In genomic region chr18:58863539-58864145, GRCh38 we compare ENCODE assay signal across 7 cellular contexts. TPM values are rescaled to one million over a fixed set of nuclear protein-coding genes. Genes with fewer than 3 reads are reported as not detected.
DNase-seq lines count a peak whose midpoint lies in the region; ATAC-seq, FAIRE-seq and TF ChIP-seq lines count a peak whose summit lies in the region.

No MANE protein-coding gene starts in this region.

- WGBS in thymus: 3% methylated on average over 72 of the region's 72 CpGs

- H3K36me3 Mint-ChIP-seq in activated CD4-positive, alpha-beta T cell treated with anti-CD3 and anti-CD28 coated beads, Interleukin-2, amount 10 ng/mL, durations not matched to agents 7 days and 5 days (ENCODE audit: low read depth): peaks cover 4% of the 10 kb centered on the region

- H3K4me3 ChIP-seq in epithelial cell of proximal tubule (ENCODE audit: low read depth, low read length) (peak overlapping the region; percentile 46), mucosa of rectum (ENCODE audit: low read length in 2 of 2) (peak overlapping the region in 1 of 2 donors; percentile 25), thymus (ENCODE audit: low read length) (peak overlapping the region; percentile 46)

- no peak for FAIRE-seq in GM12891 (lab: Jason Lieb, UNC)

- POLR2A ChIA-PET in activated CD4-positive, alpha-beta T cell treated with anti-CD3 and anti-CD28 coated beads, Interleukin-2, amount 10 ng/mL, durations not matched to agents 7 days and 5 days (lab: Charles Lee): no interaction called here

- H3K4me1 Mint-ChIP-seq in activated CD4-positive, alpha-beta T cell treated with anti-CD3 and anti-CD28 coated beads, Interleukin-2, amount 10 ng/mL, durations not matched to agents 7 days and 5 days: peaks cover 7% of the 10 kb centered on the region

- H3K27me3 ChIP-seq in mucosa of rectum (ENCODE audit: control insufficient read depth in 2 of 2, insufficient read depth in 2 of 2, low read length in 2 of 2): peaks cover 0 to 2% of the 10 kb centered on the region in 2 donors
- H3K27me3 ChIP-seq in thymus (ENCODE audit: control insufficient read depth, insufficient read depth): peaks cover 42% of the 10 kb centered on the region

- H3K9ac ChIP-seq in mucosa of rectum (ENCODE audit: low read depth in 1 of 2, low read length in 2 of 2): peak overlapping the region in 1 of 2 donors; percentile 54

- no peak for TF ChIP-seq CTCF in epithelial cell of proximal tubule (conservative IDR thresholded peaks at IDR 0.05; ENCODE audit: low read depth, low read length)

- H3K9me3 ChIP-seq in mucosa of rectum (ENCODE audit: control insufficient read depth in 2 of 2, low read length in 2 of 2) (no peaks in the 10 kb centered on the region), thymus (ENCODE audit: control insufficient read depth) (no peaks in the 10 kb centered on the region)

- CTCF ChIA-PET in activated CD4-positive, alpha-beta T cell treated with anti-CD3 and anti-CD28 coated beads, Interleukin-2, amount 10 ng/mL, durations not matched to agents 7 days and 5 days (lab: Charles Lee): interaction anchor here (0.6 kb wide), 1 partner anchor 9 kb away, joined by 5 read pairs; no protein-coding TSS in a partner anchor

- H3K4me1 ChIP-seq in mucosa of rectum (ENCODE audit: control insufficient read depth in 2 of 2, insufficient read depth in 2 of 2, low read length in 2 of 2) (peaks cover 8 to 10% of the 10 kb centered on the region in 2 donors), thymus (ENCODE audit: control insufficient read depth, insufficient read depth, low read length) (no peaks in the 10 kb centered on the region)

- H3K36me3 ChIP-seq in mucosa of rectum (ENCODE audit: control insufficient read depth in 2 of 2, insufficient read depth in 2 of 2, low read length in 2 of 2) (no peaks in the 10 kb centered on the region), thymus (ENCODE audit: control insufficient read depth, insufficient read depth) (no peaks in the 10 kb centered on the region)

- no peaks in the 10 kb centered on the region for H3K9me3 Mint-ChIP-seq in activated CD4-positive, alpha-beta T cell treated with anti-CD3 and anti-CD28 coated beads, Interleukin-2, amount 10 ng/mL, durations not matched to agents 7 days and 5 days

- peak overlapping the region; percentile 27 for H3K4me3 Mint-ChIP-seq in activated CD4-positive, alpha-beta T cell treated with anti-CD3 and anti-CD28 coated beads, Interleukin-2, amount 10 ng/mL, durations not matched to agents 7 days and 5 days

- H3K27ac Mint-ChIP-seq in activated CD4-positive, alpha-beta T cell treated with anti-CD3 and anti-CD28 coated beads, Interleukin-2, amount 10 ng/mL, durations not matched to agents 7 days and 5 days: no peak overlapping the region

- H3K27ac ChIP-seq in mucosa of rectum (ENCODE audit: low read depth in 2 of 2, low read length in 2 of 2) (peak overlapping the region; percentile 73 to 76), thymus (ENCODE audit: low read depth) (peak overlapping the region; percentile 86)

- H3K27me3 Mint-ChIP-seq in activated CD4-positive, alpha-beta T cell treated with anti-CD3 and anti-CD28 coated beads, Interleukin-2, amount 10 ng/mL, durations not matched to agents 7 days and 5 days: peaks cover 70% of the 10 kb centered on the region

- no peak for TF ChIP-seq POLR2A in GM12891 (IDR thresholded peaks at IDR 0.05; ENCODE audit: low read depth, low read length)

- ATAC-seq in HG03354 (IDR thresholded peaks at IDR 0.05; ENCODE audit: poor library complexity, severe bottlenecking, unreplicated experiment) (peak; percentile 57), GM21447 (IDR thresholded peaks at IDR 0.05; ENCODE audit: unreplicated experiment) (no peak)

- peak; percentile 44 for DNase-seq in GM12891 (ENCODE audit: insufficient read length, low spot score)
- peak; percentile 22 for DNase-seq in activated CD4-positive, alpha-beta T cell treated with anti-CD3 and anti-CD28 coated beads, Interleukin-2, amount 10 ng/mL, durations not matched to agents 7 days and 5 days
- no peak for DNase-seq in epithelial cell of proximal tubule (ENCODE audit: low read depth)

TF ChIP-seq in GM12891, 5 proteins besides CTCF, POLR2A, EP300 and RAD21:
- TF ChIP-seq POU2F2 (IDR thresholded peaks at IDR 0.05; ENCODE audit: low read depth, low read length): no peak
- no peak for TF ChIP-seq POLR2AphosphoS5 (IDR thresholded peaks at IDR 0.05; ENCODE audit: low read depth, low read length)
- TF ChIP-seq PAX5 (IDR thresholded peaks at IDR 0.05; ENCODE audit: insufficient read depth, low read length, severe bottlenecking): no peak
- TF ChIP-seq SPI1 (IDR thresholded peaks at IDR 0.05; ENCODE audit: low read depth, low read length): no peak
- TF ChIP-seq TAF1 (IDR thresholded peaks at IDR 0.05; ENCODE audit: low read depth, low read length): no peak

RNA-seq across cellular contexts. Expression of gene ZNF532, which starts 1.0 kb away (rescaled TPM):
- polyA plus RNA-seq in GM12891 (2012; ENCODE audit: low read depth, missing spikeins): 2.1 TPM
- total RNA-seq in activated CD4-positive, alpha-beta T cell treated with anti-CD3 and anti-CD28 coated beads, Interleukin-2, amount 10 ng/mL, durations not matched to agents 7 days and 5 days: 1 to 10 TPM; 2.7 to 2.8 TPM
- 35.0 and 70.2 TPM in 2 replicates for total RNA-seq in epithelial cell of proximal tubule
- polyA plus RNA-seq in thymus: 11.9 TPM
